In the genomic region with DNA sequence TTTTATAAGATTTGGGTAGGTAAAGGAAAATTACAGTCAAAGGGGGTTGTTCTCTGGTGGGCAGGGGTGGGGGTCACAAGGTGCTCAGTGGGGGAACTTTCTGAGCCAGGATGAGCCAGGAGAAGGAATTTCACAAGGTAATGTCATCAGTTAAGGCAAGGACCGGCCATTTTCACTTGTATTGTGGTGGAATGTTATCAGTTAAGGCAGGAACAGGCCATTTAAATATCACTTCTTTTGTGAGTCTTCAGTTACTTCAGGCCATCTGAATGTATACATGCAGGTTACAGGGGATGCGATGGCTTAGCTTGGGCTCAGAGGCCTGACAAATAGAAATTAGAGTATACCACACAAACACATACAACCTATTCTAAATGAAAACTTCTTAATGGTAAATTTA, we compare ENCODE assay signal across 2 cellular contexts.
A peak's percentile ranks its signal among the peaks of the same experiment; 100 is the strongest.
DNase-seq lines count a peak whose midpoint lies in the region; TF ChIP-seq lines count a peak whose summit lies in the region.
"Not testable (repeated sequence)": the region's sequence is repeated elsewhere in the genome, so short reads cannot be mapped to it uniquely, and the experiment has no call there.

No MANE protein-coding gene starts in this region.

- not testable (repeated sequence) for H3K27me3 ChIP-seq in endodermal cell (ENCODE audit: control insufficient read depth, insufficient read depth, low read length, poor library complexity, severe bottlenecking); mesendoderm (ENCODE audit: insufficient read depth, low read length, poor library complexity)

- peaks cover 29% of the 10 kb centered on the region for H3K4me1 Mint-ChIP-seq in endodermal cell

- H3K79me1 ChIP-seq in mesendoderm (ENCODE audit: low read length): not testable (repeated sequence)

- H2BK5ac ChIP-seq in mesendoderm (ENCODE audit: low read length): not testable (repeated sequence)

- WGBS in endodermal cell (ENCODE audit: insufficient coverage in 1 of 2, insufficient read length in 1 of 2), 2 experiments: 47% methylated on average over 2 of the region's 2 CpGs; no CpG with 5 or more reads in 1 of the 2 experiments
- no CpG with 5 or more reads among the region's 2 CpGs for WGBS in mesendoderm (ENCODE audit: extremely low coverage, insufficient coverage, low lambda C conversion rate)

- not testable (repeated sequence) for H3K79me2 ChIP-seq in mesendoderm (ENCODE audit: control insufficient read depth, insufficient read depth, low read length)

- H3K4me3 Mint-ChIP-seq in endodermal cell: not testable (repeated sequence)

- not testable (repeated sequence) for H3K56ac ChIP-seq in mesendoderm (ENCODE audit: low read length)

- H3K9ac ChIP-seq in endodermal cell (ENCODE audit: extremely low read depth, low read length, poor library complexity, severe bottlenecking); mesendoderm (ENCODE audit: low read length): not testable (repeated sequence)

- not testable (repeated sequence) for H3K4me2 ChIP-seq in mesendoderm (ENCODE audit: low read length)

- TF ChIP-seq CTCF in endodermal cell (conservative IDR thresholded peaks at IDR 0.05): not testable (repeated sequence)

- H2AK5ac ChIP-seq in mesendoderm (ENCODE audit: low read length): not testable (repeated sequence)

- H3K27ac ChIP-seq in endodermal cell (ENCODE audit: low read depth, low read length); mesendoderm (ENCODE audit: low read depth, low read length): not testable (repeated sequence)

- not testable (repeated sequence) for H3K36me3 Mint-ChIP-seq in endodermal cell (ENCODE audit: low read depth)

- not testable (repeated sequence) for H3K4me1 ChIP-seq in endodermal cell (ENCODE audit: control insufficient read depth, insufficient read depth, low read length); mesendoderm (ENCODE audit: control insufficient read depth, low read depth, low read length)

- DNase-seq in endodermal cell (peak; percentile 58), mesendoderm (peak; percentile 85)

- not testable (repeated sequence) for H3K18ac ChIP-seq in mesendoderm (ENCODE audit: low read length)

- H3K9me3 Mint-ChIP-seq in endodermal cell: peaks cover 13% of the 10 kb centered on the region

- not testable (repeated sequence) for H4K8ac ChIP-seq in mesendoderm (ENCODE audit: low read depth, low read length)

- not testable (repeated sequence) for H3K23ac ChIP-seq in mesendoderm (ENCODE audit: low read length)

- not testable (repeated sequence) for H4K5ac ChIP-seq in mesendoderm (ENCODE audit: low read length)

- H2BK120ac ChIP-seq in mesendoderm (ENCODE audit: low read depth, low read length): not testable (repeated sequence)

- not testable (repeated sequence) for H2BK15ac ChIP-seq in mesendoderm (replicated peaks; ENCODE audit: low read depth)

- H3K27ac Mint-ChIP-seq in endodermal cell: peak overlapping the region; percentile 91

- H3K9me3 ChIP-seq in endodermal cell (ENCODE audit: control insufficient read depth, low read length): not testable (repeated sequence)

- H3K4me3 ChIP-seq in endodermal cell (ENCODE audit: low read length); mesendoderm (ENCODE audit: low read length): not testable (repeated sequence)

- not testable (repeated sequence) for H3K27me3 Mint-ChIP-seq in endodermal cell (ENCODE audit: insufficient read depth)

- not testable (repeated sequence) for H3K36me3 ChIP-seq in endodermal cell (ENCODE audit: control insufficient read depth, insufficient read depth, low read length); mesendoderm (ENCODE audit: control insufficient read depth, insufficient read depth, low read length)

- H3K4ac ChIP-seq in mesendoderm (ENCODE audit: low read depth, low read length): not testable (repeated sequence)
